ENCODE assay signal across 9 cellular contexts in genomic region chr13:114047358-114047881, GRCh38.
DNase-seq lines count a peak whose midpoint lies in the region; ATAC-seq and TF ChIP-seq lines count a peak whose summit lies in the region.
"Had no signal": no experiment of that assay in that cellular context is flagged by ENCODE, and none has a peak within 500 bp of the region (broad histone marks: within the 10 kb centered on the region; RNA-seq: fewer than 3 reads in every experiment).

No MANE protein-coding gene starts in this region.

- H3K4me3 ChIP-seq in Panc1 (ENCODE audit: low read depth in 2 of 2, low read length in 2 of 2) (peak overlapping the region in 1 of 2 experiments; percentile 21; a peak in 3 of 4 replicates), neuronal stem cell (ENCODE audit: low read length in 2 of 2) (peak overlapping the region in 1 of 2 donors; percentile 6)
- H3K4me3 ChIP-seq: skin epidermis had no signal

- no TSS peak for BruUV-seq in Panc1 (replicated peaks; lab: Mats Ljungman, UMichigan)

- no peaks in the 10 kb centered on the region for H3K27me3 Mint-ChIP-seq in activated T-cell treated with anti-CD3 and anti-CD28 coated beads, Interleukin-2, amount 50 U/mL, for 4 hours (ENCODE audit: low read depth)

- H3K9me3 Mint-ChIP-seq in activated T-cell treated with anti-CD3 and anti-CD28 coated beads, Interleukin-2, amount 50 U/mL, for 4 hours: no peaks in the 10 kb centered on the region

- H3K4me2 ChIP-seq in neuronal stem cell (ENCODE audit: insufficient read depth, low read length, poor library complexity, severe bottlenecking): no peak overlapping the region

- no peak overlapping the region for H2BK15ac ChIP-seq in neuronal stem cell (ENCODE audit: low read length)

- peak overlapping the region; percentile 90 for H3K27ac ChIP-seq in Panc1 (ENCODE audit: low read length)
- no peak overlapping the region for H3K27ac ChIP-seq in neuronal stem cell (replicated peaks; ENCODE audit: low read length)
- H3K27ac ChIP-seq: skin epidermis had no signal

- H4K91ac ChIP-seq in neuronal stem cell (ENCODE audit: low read depth, low read length, poor library complexity): no peak overlapping the region

- in situ Hi-C loops in Panc1 (cut with HindIII; ENCODE audit: low pct_unique_long_range_greater_than_20kb, low sequenced_read_pairs): no loop called here

- H3K36me3 ChIP-seq in Panc1 (ENCODE audit: control insufficient read depth, insufficient read depth, low read length) (no peaks in the 10 kb centered on the region), neuronal stem cell (replicated peaks in 1 of 2; ENCODE audit: control insufficient read depth in 2 of 2, insufficient read depth in 2 of 2, low read length in 2 of 2) (peaks cover 0 to 22% of the 10 kb centered on the region in 2 donors)

- H3K27me3 ChIP-seq in Panc1 (ENCODE audit: control insufficient read depth, insufficient read depth, low read length) (no peaks in the 10 kb centered on the region), neuronal stem cell (ENCODE audit: control insufficient read depth in 3 of 3, insufficient read depth in 3 of 3, low read depth in 1 of 3, low read length in 3 of 3) (no peaks in the 10 kb centered on the region)

- POLR2A ChIA-PET in Panc1 (lab: Charles Lee): no interaction called here

- H2BK12ac ChIP-seq in neuronal stem cell (ENCODE audit: low read length): no peak overlapping the region

- H3K36me3 Mint-ChIP-seq in activated T-cell treated with anti-CD3 and anti-CD28 coated beads, Interleukin-2, amount 50 U/mL, for 4 hours (ENCODE audit: insufficient read depth): peaks cover 16% of the 10 kb centered on the region

- ATAC-seq in GM18520 (IDR thresholded peaks at IDR 0.05; ENCODE audit: unreplicated experiment) (peak; percentile 74), HG02588 (IDR thresholded peaks at IDR 0.05; ENCODE audit: unreplicated experiment) (peak; percentile 78), Panc1 (peak; percentile 74)
- no peak for ATAC-seq in activated T-cell treated with anti-CD3 and anti-CD28 coated beads, Interleukin-2, amount 50 U/mL, for 4 hours

- no peak overlapping the region for H3K23ac ChIP-seq in neuronal stem cell (ENCODE audit: low read depth, low read length, poor library complexity)

- H3K4me3 Mint-ChIP-seq in activated T-cell treated with anti-CD3 and anti-CD28 coated beads, Interleukin-2, amount 50 U/mL, for 4 hours: no peak overlapping the region

- H3K4ac ChIP-seq in neuronal stem cell (ENCODE audit: low read length): no peak overlapping the region

- peaks cover 42% of the 10 kb centered on the region for H3K4me1 ChIP-seq in Panc1 (ENCODE audit: control insufficient read depth, insufficient read depth, low read length)
- peaks cover 7 to 22% of the 10 kb centered on the region in 2 donors for H3K4me1 ChIP-seq in neuronal stem cell (ENCODE audit: control insufficient read depth in 2 of 2, insufficient read depth in 1 of 2, low read depth in 1 of 2, low read length in 2 of 2)

- no peaks in the 10 kb centered on the region for H3K9me3 ChIP-seq in Panc1 (ENCODE audit: control insufficient read depth, insufficient read depth, low read depth, low read length)
- no peaks in the 10 kb centered on the region for H3K9me3 ChIP-seq in neuronal stem cell (replicated peaks in 1 of 2; ENCODE audit: control insufficient read depth in 2 of 2, insufficient read depth in 1 of 2, low read depth in 1 of 2, low read length in 2 of 2)

- no peak for TF ChIP-seq CTCF in Panc1 (IDR thresholded peaks at IDR 0.05)

- DNase-seq in Panc1 (ENCODE audit: low read depth, low spot score): no peak
- no peak for DNase-seq in neuronal stem cell (ENCODE audit: low spot score)
- no peak for DNase-seq in T1000 (lab: John Stamatoyannopoulos, UW)
- no peak for DNase-seq in NK-92 treated with Interleukin-12 subunit alpha and Interleukin-12 subunit beta, amount 100 ng/mL, for 24 hours (lab: John Stamatoyannopoulos, UW)
- no peak for DNase-seq in activated T-cell treated with anti-CD3 and anti-CD28 coated beads, Interleukin-2, amount 50 U/mL, for 4 hours
- DNase-seq in NCI-H226: no peak

- CTCF ChIA-PET in Panc1 (lab: Charles Lee): no interaction called here

- peak overlapping the region; percentile 32 for H3K18ac ChIP-seq in neuronal stem cell (ENCODE audit: low read length)

- H4K8ac ChIP-seq in neuronal stem cell (ENCODE audit: low read depth, low read length): no peak overlapping the region

- no peak overlapping the region for H2BK5ac ChIP-seq in neuronal stem cell (ENCODE audit: low read length)

- no peak overlapping the region for H2BK120ac ChIP-seq in neuronal stem cell (ENCODE audit: low read depth, low read length)

- peaks cover 2% of the 10 kb centered on the region for H3K79me1 ChIP-seq in neuronal stem cell (ENCODE audit: low read depth, low read length)

- H2AFZ ChIP-seq in neuronal stem cell (ENCODE audit: low read length): no peak overlapping the region

- no peak overlapping the region for H3K9ac ChIP-seq in neuronal stem cell (ENCODE audit: low read depth, low read length, poor library complexity)

- H2AK5ac ChIP-seq in neuronal stem cell (ENCODE audit: low read depth, low read length): peak overlapping the region; percentile 51

- WGBS in neuronal stem cell (ENCODE audit: extremely low coverage in 2 of 2, insufficient read length in 2 of 2, insufficient replicate concordance in 1 of 2), 2 donors: no CpG with 5 or more reads among the region's 19 CpGs

- intact Hi-C loops in Panc1 (cut with micrococcal nuclease; ENCODE audit: unreplicated experiment): loop anchor here (10.0 kb wide), 1 partner anchor 47 kb away; no protein-coding TSS in a partner anchor

- no peak overlapping the region for H3K14ac ChIP-seq in neuronal stem cell (ENCODE audit: low read length)

- peaks cover 68% of the 10 kb centered on the region for H3K4me1 Mint-ChIP-seq in activated T-cell treated with anti-CD3 and anti-CD28 coated beads, Interleukin-2, amount 50 U/mL, for 4 hours (ENCODE audit: low read depth)

Comparison
In these comparisons a context has a peak if more than half of its experiments do, and no peak if none do; other contexts are left out.
1. ATAC-seq: peak in GM18520 (single experiment), HG02588 (single experiment) and Panc1 (single experiment); none in activated T-cell treated with anti-CD3 and anti-CD28 coated beads, Interleukin-2, amount 50 U/mL, for 4 hours (0 of 2).